In the genomic region with DNA sequence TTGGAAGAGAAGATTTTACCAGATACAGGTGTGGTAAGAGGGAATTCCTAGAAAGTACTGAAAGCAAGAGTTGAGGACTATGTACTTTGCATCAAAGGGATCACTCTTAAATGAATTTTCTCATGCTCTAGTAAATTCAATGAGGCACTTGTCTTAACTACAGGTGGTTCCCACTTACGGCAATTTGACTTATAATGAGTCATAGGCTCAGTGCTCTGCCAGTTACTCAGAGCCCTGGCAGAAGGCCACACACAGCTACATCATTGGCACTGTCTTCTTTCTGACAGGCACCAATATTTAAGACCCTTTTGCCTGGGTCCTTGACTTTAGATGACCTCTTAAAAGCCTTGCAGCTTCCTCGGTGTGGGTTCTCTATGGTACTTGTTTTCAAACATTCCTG, we compare ENCODE assay signal across 17 cellular contexts. TPM values are rescaled to one million over a fixed set of nuclear protein-coding genes. Genes with fewer than 3 reads are reported as not detected.
DNase-seq lines count a peak whose midpoint lies in the region; ATAC-seq, FAIRE-seq and TF ChIP-seq lines count a peak whose summit lies in the region.
"Had no signal": no experiment of that assay in that cellular context is flagged by ENCODE, and none has a peak within 500 bp of the region (broad histone marks: within the 10 kb centered on the region; RNA-seq: fewer than 3 reads in every experiment).

No MANE protein-coding gene starts in this region.

- H3K4me3 ChIP-seq in AG10803 (ENCODE audit: low read length) (no peak overlapping the region), esophagus squamous epithelium (no peak overlapping the region)
- H3K4me3 ChIP-seq: GM12878 had no signal

- ATAC-seq in foreskin keratinocyte: peak; percentile 99
- ATAC-seq in GM19035 (IDR thresholded peaks at IDR 0.05; ENCODE audit: unreplicated experiment): no peak
- no peak for ATAC-seq in GM21619 (IDR thresholded peaks at IDR 0.05; ENCODE audit: unreplicated experiment)
- ATAC-seq: GM12878; left colon; naive thymus-derived CD4-positive, alpha-beta T cell; stimulated activated effector memory CD8-positive, alpha-beta T cell treated with anti-CD3 and anti-CD28 coated beads, Interleukin-12 subunit alpha, Interleukin-12 subunit beta, amount 100 ng/mL, for 72 hours had no signal

- no peak for TF ChIP-seq POLR2A in esophagus squamous epithelium (IDR thresholded peaks at IDR 0.05)

- intact Hi-C loops in esophagus squamous epithelium (cut with DNase I): no loop called here

- H3K9me3 ChIP-seq in esophagus squamous epithelium: peaks cover 0 to 10% (median 0%) of the 10 kb centered on the region in 3 donors

- WGBS in esophagus squamous epithelium, 2 donors: 47 to 50% methylated on average over 2 of the region's 2 CpGs

- DNase-seq in AG10803 (ENCODE audit: low read depth) (peak; percentile 31), HTR-8/SVneo (ENCODE audit: insufficient read length, low spot score) (no peak), T1000 (lab: John Stamatoyannopoulos, UW) (peak; percentile 55), foreskin keratinocyte (peak; percentile 63 to 79), esophagus squamous epithelium (lab: John Stamatoyannopoulos, UW) (no peak), NCI-H1105 (lab: John Stamatoyannopoulos, UW) (no peak)
- DNase-seq: DMS79 treated with DMSO at 0.1 percent for 48 hours; GOT3; left colon; naive thymus-derived CD4-positive, alpha-beta T cell; NCI-H526; SIG-M5; WERI-Rb-1 had no signal

- H3K27ac ChIP-seq in foreskin keratinocyte (no peak overlapping the region), esophagus squamous epithelium (no peak overlapping the region)
- H3K27ac ChIP-seq: WERI-Rb-1 had no signal

- TF ChIP-seq CTCF in AG10803 (conservative IDR thresholded peaks at IDR 0.05; ENCODE audit: low read length) (no peak), foreskin keratinocyte (conservative IDR thresholded peaks at IDR 0.05) (no peak), esophagus squamous epithelium (IDR thresholded peaks at IDR 0.05) (no peak)

- no peaks in the 10 kb centered on the region for H3K36me3 ChIP-seq in esophagus squamous epithelium
- H3K36me3 ChIP-seq: WERI-Rb-1 had no signal

- peak; percentile 48 for FAIRE-seq in HTR-8/SVneo (lab: Jason Lieb, UNC)
- FAIRE-seq: GM12878 had no signal

- no peaks in the 10 kb centered on the region for H3K4me1 ChIP-seq in foreskin keratinocyte
- no peaks in the 10 kb centered on the region for H3K4me1 ChIP-seq in esophagus squamous epithelium

- H3K27me3 ChIP-seq in foreskin keratinocyte (no peaks in the 10 kb centered on the region), esophagus squamous epithelium (no peaks in the 10 kb centered on the region)

RNA-seq across cellular contexts. Expression of a gene that starts 15.9 kb away (rescaled TPM):
- total RNA-seq in foreskin keratinocyte (not detected in 2 replicates), esophagus squamous epithelium (10 to 100 TPM in 2 of 4 donors, 1 to 10 TPM in 2; 1.1 to 24.8 (median 9.1) TPM)
- polyA plus RNA-seq in foreskin keratinocyte: not detected in 2 replicates
- total RNA-seq: GM12878 had no signal
- polyA plus RNA-seq: GM12878; naive thymus-derived CD4-positive, alpha-beta T cell had no signal

Comparison
In these comparisons a context has a peak if more than half of its experiments do, and no peak if none do; other contexts are left out.
1. DNase-seq: peak in AG10803 (single experiment), T1000 (single experiment) and foreskin keratinocyte (2 of 2); none in HTR-8/SVneo (single experiment), esophagus squamous epithelium (single experiment) and NCI-H1105 (single experiment).